Comparison of ENCODE assay signal across 20 cellular contexts in the genomic region with DNA sequence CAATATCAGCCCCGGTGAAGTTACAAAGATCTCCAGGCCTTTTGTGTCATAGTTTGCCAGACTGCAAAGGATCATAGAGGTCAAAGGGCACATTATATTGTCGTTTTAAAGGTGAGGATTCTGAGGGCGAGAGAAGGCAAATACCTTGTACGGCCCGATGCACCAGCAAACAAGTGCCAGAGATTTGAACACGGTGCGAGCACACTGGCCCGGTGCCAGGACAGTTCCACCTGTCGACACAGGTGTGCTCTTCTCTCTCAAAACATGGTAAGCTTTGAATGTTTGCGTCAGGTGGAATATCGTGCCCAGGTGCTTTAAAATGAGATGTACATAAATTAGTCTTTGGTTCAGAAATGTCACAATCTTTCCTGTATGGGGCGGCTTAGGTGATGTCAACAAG.
DNase-seq lines count a peak whose midpoint lies in the region; ATAC-seq and TF ChIP-seq lines count a peak whose summit lies in the region.
"Had no signal": no experiment of that assay in that cellular context is flagged by ENCODE, and none has a peak within 500 bp of the region (broad histone marks: within the 10 kb centered on the region; RNA-seq: fewer than 3 reads in every experiment).

No MANE protein-coding gene starts in this region.

- H3K36me3 ChIP-seq in OCI-LY1 (ENCODE audit: insufficient read depth, low read length) = no peaks in the 10 kb centered on the region
- no peaks in the 10 kb centered on the region for H3K36me3 ChIP-seq in transverse colon
- H3K36me3 ChIP-seq: pancreas had no signal

- H3K27me3 ChIP-seq in OCI-LY1 (ENCODE audit: insufficient read depth, low read length) (no peaks in the 10 kb centered on the region), transverse colon (no peaks in the 10 kb centered on the region)
- H3K27me3 ChIP-seq: pancreas had no signal

- no peaks in the 10 kb centered on the region for H4K20me1 ChIP-seq in OCI-LY1 (ENCODE audit: insufficient read depth, low read length)

- H3K27ac ChIP-seq in OCI-LY1 (ENCODE audit: low read depth, low read length, poor library complexity, severe bottlenecking) (peak overlapping the region; percentile 56), transverse colon (no peak overlapping the region)
- H3K27ac ChIP-seq: coronary artery, pancreas had no signal

- no peaks in the 10 kb centered on the region for H3F3A ChIP-seq in OCI-LY1 (ENCODE audit: insufficient read depth, low read length)

- WGBS in transverse colon (ENCODE audit: low coverage in 1 of 2), 2 donors = 45 to 50% methylated on average over 9 to 12 of the region's 12 CpGs

- ATAC-seq in GM18873 (IDR thresholded peaks at IDR 0.05; ENCODE audit: low FRiP score, unreplicated experiment) = no peak
- ATAC-seq: K562, pancreas had no signal

- H3K9me3 ChIP-seq in OCI-LY1 (ENCODE audit: low read length) (no peaks in the 10 kb centered on the region), transverse colon (no peaks in the 10 kb centered on the region)
- H3K9me3 ChIP-seq: Caco-2, pancreas had no signal

- H3K4me3 ChIP-seq in OCI-LY1 (ENCODE audit: low read depth, low read length, poor library complexity, severe bottlenecking) = no peak overlapping the region
- no peak overlapping the region for H3K4me3 ChIP-seq in transverse colon
- H3K4me3 ChIP-seq: coronary artery, K562, pancreas had no signal

- intact Hi-C loops in transverse colon (cut with DNase I; ENCODE audit: low total_unique reads) = no loop called here
- intact Hi-C loops in activated T-helper 2 cell treated with anti-CD3 and anti-CD28 coated beads, Interferon-gamma antibody, Interleukin-2, Interleukin-4, amounts not matched to agents 10 μg/mL and 5 μg/mL and 100 μg/mL, durations not matched to agents 14 hours and 24 hours and 36 hours (cut with micrococcal nuclease) = no loop called here

- peaks cover 13% of the 10 kb centered on the region for H3K4me1 Mint-ChIP-seq in activated T-helper 2 cell treated with anti-CD3 and anti-CD28 coated beads, Interferon-gamma antibody, Interleukin-2, Interleukin-4, amounts not matched to agents 10 μg/mL and 5 μg/mL and 100 μg/mL, durations not matched to agents 14 hours and 24 hours and 36 hours (ENCODE audit: low read depth)
- H3K4me1 Mint-ChIP-seq: naive B cell had no signal

- in situ Hi-C loops in transverse colon (cut with MboI; ENCODE audit: low pct_ligation_motif_present in 1 of 4, low pct_unique_long_range_greater_than_20kb in 1 of 4, low sequenced_read_pairs in 3 of 4) = no loop called here

- DNase-seq in NCI-H1417 (lab: John Stamatoyannopoulos, UW) (peak; percentile 85 to 95 (median 94)), NCI-H2107 treated with DMSO at 0.1 percent for 48 hours (lab: John Stamatoyannopoulos, UW; ENCODE audit: unreplicated experiment) (peak; percentile 79), transverse colon (peak; percentile 43)
- no peak for DNase-seq in activated CD8-positive, alpha-beta memory T cell treated with anti-CD3 and anti-CD28 coated beads, Interleukin-2, amount 50 U/mL, for 4 hours
- DNase-seq in activated T-helper 2 cell treated with anti-CD3 and anti-CD28 coated beads, Interferon-gamma antibody, Interleukin-2, Interleukin-4, amounts not matched to agents 10 μg/mL and 5 μg/mL and 100 μg/mL, durations not matched to agents 14 hours and 24 hours and 36 hours (ENCODE audit: low spot score) = no peak
- DNase-seq: activated CD4-positive, alpha-beta memory T cell treated with anti-CD3 and anti-CD28 coated beads, Interleukin-2, amount 10 ng/mL, durations not matched to agents 7 days and 5 days; activated naive CD8-positive, alpha-beta T cell treated with anti-CD3 and anti-CD28 coated beads for 36 hours; activated T-cell treated with anti-CD3 and anti-CD28 coated beads, Interleukin-2, amount 50 U/mL, for 72 hours; Caco-2; HFFc6; mammary epithelial cell; naive B cell; Right ventricle myocardium superior; stimulated activated CD4-positive, alpha-beta T cell treated with anti-CD3 and anti-CD28 coated beads, Interleukin-2, amount 100 ng/mL, for 24 hours had no signal

- no peak overlapping the region for H3K4me3 Mint-ChIP-seq in activated T-helper 2 cell treated with anti-CD3 and anti-CD28 coated beads, Interferon-gamma antibody, Interleukin-2, Interleukin-4, amounts not matched to agents 10 μg/mL and 5 μg/mL and 100 μg/mL, durations not matched to agents 14 hours and 24 hours and 36 hours (ENCODE audit: low read depth)
- H3K4me3 Mint-ChIP-seq: activated CD4-positive, alpha-beta memory T cell treated with anti-CD3 and anti-CD28 coated beads, Interleukin-2, amount 10 ng/mL, durations not matched to agents 7 days and 5 days; activated naive CD8-positive, alpha-beta T cell treated with anti-CD3 and anti-CD28 coated beads for 36 hours; activated T-cell treated with anti-CD3 and anti-CD28 coated beads, Interleukin-2, amount 50 U/mL, for 72 hours; HFFc6; naive B cell; T-helper 1 cell treated with Interleukin-12 subunit alpha and Interleukin-12 subunit beta and Interleukin-4 antibody, amounts not matched to agents 30 μg/mL and 1 μg/mL, for 36 hours had no signal

- no peaks in the 10 kb centered on the region for H3K9me2 ChIP-seq in OCI-LY1 (ENCODE audit: low read depth, low read length)

- no peaks in the 10 kb centered on the region for H3K27me3 Mint-ChIP-seq in activated T-helper 2 cell treated with anti-CD3 and anti-CD28 coated beads, Interferon-gamma antibody, Interleukin-2, Interleukin-4, amounts not matched to agents 10 μg/mL and 5 μg/mL and 100 μg/mL, durations not matched to agents 14 hours and 24 hours and 36 hours (ENCODE audit: low read depth)
- H3K27me3 Mint-ChIP-seq: activated CD4-positive, alpha-beta memory T cell treated with anti-CD3 and anti-CD28 coated beads, Interleukin-2, amount 10 ng/mL, durations not matched to agents 7 days and 5 days had no signal

- no peak overlapping the region for H3K9ac ChIP-seq in OCI-LY1 (ENCODE audit: low read length)

- TF ChIP-seq POLR2A in transverse colon (IDR thresholded peaks at IDR 0.05) = no peak

- H2AFZ ChIP-seq in OCI-LY1 (ENCODE audit: low read length) = no peak overlapping the region

- TF ChIP-seq EP300 in transverse colon (IDR thresholded peaks at IDR 0.05; ENCODE audit: low read depth) = no peak

- no peak overlapping the region; the same call in 1 of the 2 replicates for H3K4me2 ChIP-seq in OCI-LY1 (ENCODE audit: low read length)

- no peaks in the 10 kb centered on the region for H3K79me2 ChIP-seq in OCI-LY1 (ENCODE audit: insufficient read depth, low read length)

- no peak for TF ChIP-seq CTCF in OCI-LY1 (IDR thresholded peaks at IDR 0.05; ENCODE audit: low read length)
- no peak for TF ChIP-seq CTCF in transverse colon (IDR thresholded peaks at IDR 0.05)

- H3K27ac Mint-ChIP-seq in activated T-helper 2 cell treated with anti-CD3 and anti-CD28 coated beads, Interferon-gamma antibody, Interleukin-2, Interleukin-4, amounts not matched to agents 10 μg/mL and 5 μg/mL and 100 μg/mL, durations not matched to agents 14 hours and 24 hours and 36 hours = no peak overlapping the region
- H3K27ac Mint-ChIP-seq: activated CD4-positive, alpha-beta memory T cell treated with anti-CD3 and anti-CD28 coated beads, Interleukin-2, amount 10 ng/mL, durations not matched to agents 7 days and 5 days; activated naive CD8-positive, alpha-beta T cell treated with anti-CD3 and anti-CD28 coated beads for 36 hours; activated T-cell treated with anti-CD3 and anti-CD28 coated beads, Interleukin-2, amount 50 U/mL, for 72 hours; HFFc6; naive B cell; T-helper 1 cell treated with Interleukin-12 subunit alpha and Interleukin-12 subunit beta and Interleukin-4 antibody, amounts not matched to agents 30 μg/mL and 1 μg/mL, for 36 hours had no signal

- peaks cover 3% of the 10 kb centered on the region for H3K36me3 Mint-ChIP-seq in activated T-helper 2 cell treated with anti-CD3 and anti-CD28 coated beads, Interferon-gamma antibody, Interleukin-2, Interleukin-4, amounts not matched to agents 10 μg/mL and 5 μg/mL and 100 μg/mL, durations not matched to agents 14 hours and 24 hours and 36 hours (ENCODE audit: low read depth)
- H3K36me3 Mint-ChIP-seq: activated naive CD8-positive, alpha-beta T cell treated with anti-CD3 and anti-CD28 coated beads for 36 hours had no signal

- H3K4me1 ChIP-seq in OCI-LY1 (ENCODE audit: insufficient read depth, low read length, severe bottlenecking) (peaks cover 21% of the 10 kb centered on the region), transverse colon (no peaks in the 10 kb centered on the region)
- H3K4me1 ChIP-seq: Caco-2 had no signal

- peaks cover 18% of the 10 kb centered on the region for H3K9me3 Mint-ChIP-seq in activated T-helper 2 cell treated with anti-CD3 and anti-CD28 coated beads, Interferon-gamma antibody, Interleukin-2, Interleukin-4, amounts not matched to agents 10 μg/mL and 5 μg/mL and 100 μg/mL, durations not matched to agents 14 hours and 24 hours and 36 hours
- H3K9me3 Mint-ChIP-seq: HFFc6 had no signal

Comparison
In these comparisons a context has a peak if more than half of its experiments do, and no peak if none do; other contexts are left out.
1. DNase-seq: peak in NCI-H1417 (3 of 3), NCI-H2107 treated with DMSO at 0.1 percent for 48 hours (single experiment) and transverse colon (single experiment); none in activated CD8-positive, alpha-beta memory T cell treated with anti-CD3 and anti-CD28 coated beads, Interleukin-2, amount 50 U/mL, for 4 hours (single experiment) and activated T-helper 2 cell treated with anti-CD3 and anti-CD28 coated beads, Interferon-gamma antibody, Interleukin-2, Interleukin-4, amounts not matched to agents 10 μg/mL and 5 μg/mL and 100 μg/mL, durations not matched to agents 14 hours and 24 hours and 36 hours (single experiment).